ENCODE assay signal across 17 cellular contexts in genomic region chr1:161219078-161219892, GRCh38. TPM values are rescaled to one million over a fixed set of nuclear protein-coding genes. Genes with fewer than 3 reads are reported as not detected.
"Had no signal": no experiment of that assay in that cellular context is flagged by ENCODE, and none has a peak within 500 bp of the region (broad histone marks: within the 10 kb centered on the region; RNA-seq: fewer than 3 reads in every experiment).

No MANE protein-coding gene starts in this region.

- H3K27ac ChIP-seq: cardiac muscle cell had no signal

- H3K36me3 ChIP-seq: cardiac muscle cell had no signal

- H3K4me3 Mint-ChIP-seq: activated CD4-positive, alpha-beta memory T cell treated with anti-CD3 and anti-CD28 coated beads for 36 hours; activated T-cell treated with anti-CD3 and anti-CD28 coated beads, Interleukin-2, amount 50 U/mL, for 72 hours; type B pancreatic cell had no signal

- H3K4me3 ChIP-seq: cardiac muscle cell, right atrium auricular region, smooth muscle cell had no signal

- H3K27me3 Mint-ChIP-seq: activated CD4-positive, alpha-beta memory T cell treated with anti-CD3 and anti-CD28 coated beads for 36 hours had no signal

- DNase-seq: activated CD4-positive, alpha-beta memory T cell treated with anti-CD3 and anti-CD28 coated beads for 36 hours; activated CD8-positive, alpha-beta memory T cell treated with anti-CD3 and anti-CD28 coated beads, Interleukin-2, amount 50 U/mL, for 4 hours; activated gamma-delta T cell treated with Interleukin-2 at 50 U/mL for 16 hours; activated T-cell treated with anti-CD3 and anti-CD28 coated beads, Interleukin-2, amount 50 U/mL, for 72 hours; effector CD4-positive, alpha-beta T cell; foreskin melanocyte; head of caudate nucleus; left ventricle myocardium superior; mesendoderm; substantia nigra had no signal

- H3K9me3 Mint-ChIP-seq: activated CD4-positive, alpha-beta memory T cell treated with anti-CD3 and anti-CD28 coated beads for 36 hours; activated T-cell treated with anti-CD3 and anti-CD28 coated beads, Interleukin-2, amount 50 U/mL, for 72 hours; type B pancreatic cell had no signal

- ATAC-seq: activated T-cell treated with anti-CD3 and anti-CD28 coated beads, Interleukin-2, amount 50 U/mL, for 72 hours; left ventricle myocardium superior had no signal

- H3K27ac Mint-ChIP-seq: activated CD4-positive, alpha-beta memory T cell treated with anti-CD3 and anti-CD28 coated beads for 36 hours; activated T-cell treated with anti-CD3 and anti-CD28 coated beads, Interleukin-2, amount 50 U/mL, for 72 hours; type B pancreatic cell had no signal

- H3K27me3 ChIP-seq: cardiac muscle cell, right atrium auricular region had no signal

- H3K9me3 ChIP-seq: right atrium auricular region had no signal

RNA-seq across cellular contexts. Expression of gene APOA2, which starts 4.1 kb away (rescaled TPM):
- total RNA-seq: activated CD4-positive, alpha-beta memory T cell treated with anti-CD3 and anti-CD28 coated beads for 36 hours; activated T-cell treated with anti-CD3 and anti-CD28 coated beads, Interleukin-2, amount 50 U/mL, for 72 hours; endothelial cell of umbilical vein; left ventricle myocardium superior; right atrium auricular region; smooth muscle cell; T-helper 2 cell treated with Interferon-gamma antibody and Interleukin-4, amounts not matched to agents 100 ng/mL and 5 ng/mL, for 36 hours had no signal
- polyA plus RNA-seq: adipose tissue, endothelial cell of umbilical vein had no signal

RNA-seq across cellular contexts. Expression of gene FCER1G, which starts 4.2 kb away (rescaled TPM):
- total RNA-seq: cardiac muscle cell, smooth muscle cell had no signal

RNA-seq across cellular contexts. Expression of gene NR1I3, which starts 18.7 kb away (rescaled TPM):
- total RNA-seq: activated CD4-positive, alpha-beta memory T cell treated with anti-CD3 and anti-CD28 coated beads for 36 hours; activated T-cell treated with anti-CD3 and anti-CD28 coated beads, Interleukin-2, amount 50 U/mL, for 72 hours; endothelial cell of umbilical vein; left ventricle myocardium superior; right atrium auricular region; smooth muscle cell; T-helper 2 cell treated with Interferon-gamma antibody and Interleukin-4, amounts not matched to agents 100 ng/mL and 5 ng/mL, for 36 hours had no signal
- polyA plus RNA-seq: cardiac muscle cell, endothelial cell of umbilical vein had no signal
